19 cellular contexts compared by ENCODE assay signal in the genomic region with DNA sequence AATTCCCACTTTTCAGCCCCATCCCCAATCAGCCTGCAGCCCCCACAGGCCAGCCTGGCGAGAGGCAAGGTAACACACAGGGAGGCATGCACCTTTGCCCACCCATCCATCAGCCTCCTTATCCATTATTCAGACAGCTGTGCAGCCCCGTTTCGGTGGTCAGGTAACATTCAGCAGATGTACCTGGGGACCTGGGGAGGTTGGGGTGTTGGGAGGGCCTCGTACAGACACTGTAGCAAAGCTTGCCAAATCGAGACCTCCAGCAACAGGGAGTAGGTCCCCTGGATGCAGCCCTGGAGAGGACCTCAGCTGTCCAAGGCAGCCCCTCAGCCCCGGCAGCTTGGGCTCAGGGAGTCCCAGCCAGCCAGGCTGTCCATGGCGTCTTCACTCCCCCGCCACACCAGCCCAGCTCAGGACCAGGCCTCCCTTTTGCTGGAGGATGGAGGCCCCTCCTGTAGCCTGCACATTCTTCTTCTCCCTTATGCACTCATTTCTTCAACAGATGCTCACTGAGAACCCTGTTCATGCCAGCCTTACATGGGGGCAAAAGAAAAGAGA. TPM values are rescaled to one million over a fixed set of nuclear protein-coding genes. Genes with fewer than 3 reads are reported as not detected.
DNase-seq lines count a peak whose midpoint lies in the region; ATAC-seq, FAIRE-seq and TF ChIP-seq lines count a peak whose summit lies in the region.
"Had no signal": no experiment of that assay in that cellular context is flagged by ENCODE, and none has a peak within 500 bp of the region (broad histone marks: within the 10 kb centered on the region; RNA-seq: fewer than 3 reads in every experiment).

No MANE protein-coding gene starts in this region.

- H3K27me3 ChIP-seq in H1 (replicated peaks in 1 of 4; ENCODE audit: control insufficient read depth in 3 of 4, extremely low read depth in 1 of 4, insufficient read depth in 3 of 4, low read length in 3 of 4) (peaks cover 4 to 30% (median 11%) of the 10 kb centered on the region in 4 experiments), neuronal stem cell (ENCODE audit: control insufficient read depth in 3 of 3, insufficient read depth in 3 of 3, low read depth in 1 of 3, low read length in 3 of 3) (peaks cover 0 to 66% (median 8%) of the 10 kb centered on the region in 3 experiments)

- H3K27ac ChIP-seq in coronary artery (no peak overlapping the region), H1 (ENCODE audit: low read depth, low read length) (no peak overlapping the region), neuronal stem cell (replicated peaks; ENCODE audit: low read length) (no peak overlapping the region)

- ATAC-seq in stimulated activated memory B cell treated with anti-CD40 and anti-IgM and Interleukin-4, amounts not matched to agents 10 μg/mL and 1 μg/mL and 100 μg/mL, for 72 hours = no peak

- WGBS in H1 (ENCODE audit: extremely low coverage in 1 of 2, insufficient coverage in 1 of 2, insufficient read length in 1 of 2, insufficient replicate concordance in 2 of 2, low coverage in 1 of 2, low lambda C conversion rate in 2 of 2, missing lambda C conversion rate in 1 of 2), 2 experiments = 86% methylated on average over 8 of the region's 8 CpGs; no CpG with 5 or more reads in 1 of the 2 experiments
- WGBS in neuronal stem cell (ENCODE audit: extremely low coverage in 2 of 2, insufficient read length in 2 of 2, insufficient replicate concordance in 1 of 2), 2 donors = no CpG with 5 or more reads among the region's 8 CpGs

- H3K79me1 ChIP-seq in H1 (ENCODE audit: low read depth, low read length) (no peaks in the 10 kb centered on the region), neuronal stem cell (ENCODE audit: low read depth, low read length) (no peaks in the 10 kb centered on the region)

- no peak overlapping the region for H2BK20ac ChIP-seq in H1 (ENCODE audit: low read length)

- peak; percentile 49 for DNase-seq in coronary artery (ENCODE audit: low spot score)
- DNase-seq in H1 (ENCODE audit: low read depth in 1 of 2, low spot score in 2 of 2) = no peak
- no peak for DNase-seq in neuronal stem cell (ENCODE audit: low spot score)
- DNase-seq in ureter (ENCODE audit: low spot score) = peak; percentile 26
- no peak for DNase-seq in iPS-NIHi7 (ENCODE audit: extremely low spot score)
- DNase-seq: C1 segment of cervical spinal cord; Calu3; CD4-positive, alpha-beta memory T cell; COR-L47; DMS153; DND-41; GOT3; H7; HCEC 1CT had no signal

- H3K56ac ChIP-seq in H1 (replicated peaks; ENCODE audit: insufficient read length, low read depth, low read length) = no peak overlapping the region

- H4K20me1 ChIP-seq in H1 (replicated peaks in 1 of 2; ENCODE audit: control insufficient read depth in 1 of 2, insufficient read depth in 2 of 2, low read length in 2 of 2) = peaks cover 0 to 2% of the 10 kb centered on the region in 2 experiments

- no peak overlapping the region for H4K5ac ChIP-seq in H1 (ENCODE audit: insufficient read length, low read depth, low read length)

- H4K91ac ChIP-seq in H1 (replicated peaks; ENCODE audit: insufficient read length, low read length) (no peak overlapping the region), neuronal stem cell (ENCODE audit: low read depth, low read length, poor library complexity) (no peak overlapping the region)

- H3K27me3 Mint-ChIP-seq in stimulated activated memory B cell treated with anti-CD40 and anti-IgM and Interleukin-4, amounts not matched to agents 10 μg/mL and 1 μg/mL and 100 μg/mL, for 72 hours = peaks cover 76% of the 10 kb centered on the region

- H2BK15ac ChIP-seq in H1 (ENCODE audit: low read length) = 0 out of 2 replicates have a peak overlapping the region, but pooled peaks have one; percentile 25
- H2BK15ac ChIP-seq in neuronal stem cell (ENCODE audit: low read length) = no peak overlapping the region

- no peak overlapping the region for H3K23ac ChIP-seq in H1 (ENCODE audit: insufficient read length)
- peak overlapping the region; percentile 28 for H3K23ac ChIP-seq in neuronal stem cell (ENCODE audit: low read depth, low read length, poor library complexity)

- H3K18ac ChIP-seq in H1 (ENCODE audit: extremely low read depth, low read length) (no peak overlapping the region; the same call in 1 of the 2 replicates), neuronal stem cell (ENCODE audit: low read length) (no peak overlapping the region)

- H4K8ac ChIP-seq in H1 (ENCODE audit: extremely low read depth, insufficient read depth, low read length) (no peak overlapping the region), neuronal stem cell (ENCODE audit: low read depth, low read length) (no peak overlapping the region)

- no peak overlapping the region for H3K4ac ChIP-seq in H1 (replicated peaks; ENCODE audit: insufficient read length, low read depth, low read length)
- H3K4ac ChIP-seq in neuronal stem cell (ENCODE audit: low read length) = no peak overlapping the region

- CTCF ChIA-PET in H1 (lab: Charles Lee; ENCODE audit: partially characterized antibody) = interaction anchor here (10.4 kb wide), 1 partner anchor 110 kb away, joined by 261 read pairs; no protein-coding TSS in a partner anchor

- no peak overlapping the region for H3K27ac Mint-ChIP-seq in stimulated activated memory B cell treated with anti-CD40 and anti-IgM and Interleukin-4, amounts not matched to agents 10 μg/mL and 1 μg/mL and 100 μg/mL, for 72 hours
- H3K27ac Mint-ChIP-seq: CD4-positive, alpha-beta memory T cell had no signal

- no peaks in the 10 kb centered on the region for H3K36me3 Mint-ChIP-seq in stimulated activated memory B cell treated with anti-CD40 and anti-IgM and Interleukin-4, amounts not matched to agents 10 μg/mL and 1 μg/mL and 100 μg/mL, for 72 hours
- H3K36me3 Mint-ChIP-seq: CD4-positive, alpha-beta memory T cell had no signal

- H2BK5ac ChIP-seq in H1 (ENCODE audit: low read depth, low read length) (no peak overlapping the region), neuronal stem cell (ENCODE audit: low read length) (no peak overlapping the region)

- TF ChIP-seq EP300 in H1 (IDR thresholded peaks at IDR 0.05; ENCODE audit: borderline replicate concordance in 1 of 2, low read depth in 2 of 2, low read length in 2 of 2) = no peak

- TF ChIP-seq CTCF in coronary artery (IDR thresholded peaks at IDR 0.05) (no peak), H1 (IDR thresholded peaks at IDR 0.05; ENCODE audit: control extremely low read depth in 1 of 3, insufficient read depth in 1 of 3, low read depth in 1 of 3, low read length in 3 of 3) (no peak)

- TF ChIP-seq POLR2A in H1 (IDR thresholded peaks at IDR 0.05; ENCODE audit: control extremely low read depth in 1 of 2, low read depth in 2 of 2, low read length in 2 of 2) = no peak

- H2AK5ac ChIP-seq in H1 (ENCODE audit: low read depth, low read length) = no peak overlapping the region
- no peak overlapping the region for H2AK5ac ChIP-seq in neuronal stem cell (ENCODE audit: low read depth, low read length)

- no peak for TF ChIP-seq RAD21 in H1 (IDR thresholded peaks at IDR 0.05 in 1 of 2, conservative IDR thresholded peaks at IDR 0.05 in 1 of 2; ENCODE audit: low read depth in 2 of 2, low read length in 2 of 2)

- peaks cover 6% of the 10 kb centered on the region for H3K4me1 Mint-ChIP-seq in stimulated activated memory B cell treated with anti-CD40 and anti-IgM and Interleukin-4, amounts not matched to agents 10 μg/mL and 1 μg/mL and 100 μg/mL, for 72 hours

- H2BK12ac ChIP-seq in H1 (ENCODE audit: low read depth, low read length) (no peak overlapping the region), neuronal stem cell (ENCODE audit: low read length) (no peak overlapping the region)

- no peak overlapping the region for H3K14ac ChIP-seq in H1 (ENCODE audit: insufficient read length)
- H3K14ac ChIP-seq in neuronal stem cell (ENCODE audit: low read length) = no peak overlapping the region

- H2AFZ ChIP-seq in H1 (ENCODE audit: low read length) (no peak overlapping the region), neuronal stem cell (ENCODE audit: low read length) (no peak overlapping the region)

- H3K4me1 ChIP-seq in H1 (replicated peaks in 1 of 4; ENCODE audit: control insufficient read depth in 3 of 4, insufficient read depth in 4 of 4, low read length in 3 of 4) (peaks cover 0 to 11% (median 4%) of the 10 kb centered on the region in 4 experiments; a peak in 5 of 7 replicates), neuronal stem cell (ENCODE audit: control insufficient read depth in 2 of 2, insufficient read depth in 1 of 2, low read depth in 1 of 2, low read length in 2 of 2) (peaks cover 0 to 3% of the 10 kb centered on the region in 2 donors)

- POLR2A ChIA-PET in H1 (lab: Charles Lee; ENCODE audit: partially characterized antibody) = interaction anchor here (1.6 kb wide), 1 partner anchor 9 kb away, joined by 5 read pairs; no protein-coding TSS in a partner anchor

- no peak overlapping the region for H3K9ac ChIP-seq in H1 (replicated peaks in 1 of 4; ENCODE audit: extremely low read depth in 1 of 4, low read depth in 3 of 4, low read length in 3 of 4)
- no peak overlapping the region for H3K9ac ChIP-seq in neuronal stem cell (ENCODE audit: low read depth, low read length, poor library complexity)

- H2BK120ac ChIP-seq in H1 (replicated peaks; ENCODE audit: low read depth, low read length) = no peak overlapping the region
- no peak overlapping the region for H2BK120ac ChIP-seq in neuronal stem cell (ENCODE audit: low read depth, low read length)

- H3K9me3 ChIP-seq in H1 (ENCODE audit: insufficient read depth in 2 of 2, low read depth in 1 of 2, low read length in 1 of 2) = no peaks in the 10 kb centered on the region
- no peaks in the 10 kb centered on the region for H3K9me3 ChIP-seq in neuronal stem cell (replicated peaks in 1 of 2; ENCODE audit: control insufficient read depth in 2 of 2, insufficient read depth in 1 of 2, low read depth in 1 of 2, low read length in 2 of 2)

- no peaks in the 10 kb centered on the region; the same call in 1 of the 2 replicates for H3K23me2 ChIP-seq in H1 (ENCODE audit: low read depth, low read length)

- H3K4me2 ChIP-seq in H1 (ENCODE audit: insufficient read depth in 1 of 2, low read depth in 2 of 2, low read length in 2 of 2) = no peak overlapping the region
- no peak overlapping the region for H3K4me2 ChIP-seq in neuronal stem cell (ENCODE audit: insufficient read depth, low read length, poor library complexity, severe bottlenecking)

- H3K4me3 ChIP-seq in coronary artery = no peak overlapping the region
- H3K4me3 ChIP-seq in H1 (ENCODE audit: extremely low read depth in 1 of 4, insufficient read depth in 2 of 4, low read depth in 3 of 4, low read length in 4 of 4) = no peak overlapping the region
- no peak overlapping the region for H3K4me3 ChIP-seq in neuronal stem cell (ENCODE audit: low read length in 2 of 2)

- no peak for FAIRE-seq in H1 (lab: Jason Lieb, UNC)
- FAIRE-seq: G401.6, GM12892 had no signal

- H3K4me3 Mint-ChIP-seq in stimulated activated memory B cell treated with anti-CD40 and anti-IgM and Interleukin-4, amounts not matched to agents 10 μg/mL and 1 μg/mL and 100 μg/mL, for 72 hours = no peak overlapping the region
- H3K4me3 Mint-ChIP-seq: CD4-positive, alpha-beta memory T cell had no signal

- H3K36me3 ChIP-seq in H1 (ENCODE audit: control insufficient read depth in 2 of 4, insufficient read depth in 4 of 4, low read length in 3 of 4) (no peaks in the 10 kb centered on the region), neuronal stem cell (replicated peaks in 1 of 2; ENCODE audit: control insufficient read depth in 2 of 2, insufficient read depth in 2 of 2, low read length in 2 of 2) (no peaks in the 10 kb centered on the region)

- no peaks in the 10 kb centered on the region for H3K79me2 ChIP-seq in H1 (ENCODE audit: control insufficient read depth in 1 of 2, insufficient read depth in 2 of 2, low read length in 2 of 2)

- H3K9me3 Mint-ChIP-seq in stimulated activated memory B cell treated with anti-CD40 and anti-IgM and Interleukin-4, amounts not matched to agents 10 μg/mL and 1 μg/mL and 100 μg/mL, for 72 hours = no peaks in the 10 kb centered on the region

RNA-seq across cellular contexts. Expression of a gene that starts 8.5 kb away (rescaled TPM):
- total RNA-seq in H1 (2021; fragmentation: NEBNext Ultra II Directional; extraction: Animal tissue kit (Norgen Biotek cat#: 25700)) = not detected in 2 replicates
- not detected in 2 replicates for polyA plus RNA-seq in H1 (2011; rRNA removed)
- polyA plus RNA-seq in H1 (2011; cell fraction: cytosol; rRNA removed) = not detected
- polyA plus RNA-seq in H1 (2011; cell fraction: nucleus; rRNA removed) = not detected
- polyA plus RNA-seq in H1 (2012, experiment 1 of 2) = not detected in 4 replicates
- polyA plus RNA-seq in H1 (2012, experiment 2 of 2) = not detected
- not detected for polyA plus RNA-seq in H1 (2013, experiment 1 of 2)
- not detected for polyA plus RNA-seq in H1 (2013, experiment 2 of 2)
- not detected in 2 replicates for polyA minus RNA-seq in H1 (2011; rRNA and poly(A)+ RNA removed)
- not detected for polyA minus RNA-seq in H1 (2011; cell fraction: cytosol; rRNA and poly(A)+ RNA removed)
- not detected for polyA minus RNA-seq in H1 (2011; cell fraction: nucleus; rRNA and poly(A)+ RNA removed)
- not detected for polyA plus RNA-seq in neuronal stem cell (2013, experiment 1 of 2)
- polyA plus RNA-seq in neuronal stem cell (2013, experiment 2 of 2) = not detected
- not detected for total RNA-seq in ureter
- total RNA-seq: A172; A673; Calu3; CD4-positive, alpha-beta memory T cell; H7 had no signal
- polyA plus RNA-seq: CD4-positive, alpha-beta memory T cell had no signal

Comparison
In these comparisons a context has a peak if more than half of its experiments do, and no peak if none do; other contexts are left out.
1. DNase-seq: peak in coronary artery (single experiment) and ureter (single experiment); none in H1 (0 of 2), neuronal stem cell (single experiment) and iPS-NIHi7 (single experiment).